In genomic region chr1:93081716-93082115, GRCh38 we compare ENCODE assay signal across 10 cellular contexts. TPM values are rescaled to one million over a fixed set of nuclear protein-coding genes. Genes with fewer than 3 reads are reported as not detected.
DNase-seq lines count a peak whose midpoint lies in the region; ATAC-seq and TF ChIP-seq lines count a peak whose summit lies in the region.
"Had no signal": no experiment of that assay in that cellular context is flagged by ENCODE, and none has a peak within 500 bp of the region (broad histone marks: within the 10 kb centered on the region; RNA-seq: fewer than 3 reads in every experiment).

No MANE protein-coding gene starts in this region.

- peaks cover 17% of the 10 kb centered on the region for H4K20me1 ChIP-seq in neural cell (ENCODE audit: insufficient read depth)

- H3K9me3 ChIP-seq in ES-I3 (ENCODE audit: control insufficient read depth, insufficient read depth, low read length) (0 out of 2 replicates have a peak, but pooled peaks cover 8% of the 10 kb centered on the region), neural cell (ENCODE audit: low read length) (no peaks in the 10 kb centered on the region)
- H3K9me3 ChIP-seq in effector memory CD4-positive, alpha-beta T cell (ENCODE audit: control insufficient read depth, low read length), result no peaks in the 10 kb centered on the region

- H3K36me3 ChIP-seq in ES-I3 (ENCODE audit: insufficient read depth, low read length), result no peaks in the 10 kb centered on the region; the same call in 1 of the 2 replicates
- peaks cover 17% of the 10 kb centered on the region for H3K36me3 ChIP-seq in neural cell (ENCODE audit: insufficient read depth, low read length)
- H3K36me3 ChIP-seq in effector memory CD4-positive, alpha-beta T cell (ENCODE audit: control insufficient read depth, insufficient read depth, low read length), result peaks cover 6% of the 10 kb centered on the region

- H3K27me3 ChIP-seq in neural cell (ENCODE audit: insufficient read depth, low read depth, low read length), result no peaks in the 10 kb centered on the region
- H3K27me3 ChIP-seq in effector memory CD4-positive, alpha-beta T cell (replicated peaks; ENCODE audit: control insufficient read depth, insufficient read depth, low read length, poor library complexity, severe bottlenecking), result no peaks in the 10 kb centered on the region

- DNase-seq in NCI-H226, result peak; percentile 67
- no peak for DNase-seq in chondrocyte (ENCODE audit: low spot score)
- DNase-seq in NCI-H187 treated with DMSO at 0.1 percent for 48 hours (lab: John Stamatoyannopoulos, UW), result no peak
- no peak for DNase-seq in effector memory CD4-positive, alpha-beta T cell
- DNase-seq in 8988T, result no peak
- DNase-seq: nucleus accumbens had no signal

- no peaks in the 10 kb centered on the region for H3F3A ChIP-seq in neural cell (ENCODE audit: insufficient read depth, low read length, poor library complexity, severe bottlenecking)

- H3K79me2 ChIP-seq in neural cell (replicated peaks; ENCODE audit: insufficient read depth, low read length), result peaks cover 76% of the 10 kb centered on the region

- ATAC-seq in GM21723 (IDR thresholded peaks at IDR 0.05; ENCODE audit: unreplicated experiment), result no peak
- ATAC-seq: activated CD4-positive, CD25-positive, alpha-beta regulatory T cell treated with anti-CD3 and anti-CD28 coated beads, Interleukin-2, amount 50 U/mL, for 24 hours had no signal

- no peak overlapping the region for H3K27ac ChIP-seq in neural cell (ENCODE audit: low read length)
- H3K27ac ChIP-seq in effector memory CD4-positive, alpha-beta T cell (ENCODE audit: insufficient read depth, low read length, poor library complexity, severe bottlenecking), result no peak overlapping the region

- peak overlapping the region; percentile 78 for H3K4me3 ChIP-seq in neural cell (ENCODE audit: low read length)
- H3K4me3 ChIP-seq in effector memory CD4-positive, alpha-beta T cell (ENCODE audit: insufficient read depth, low read depth, low read length, poor library complexity, severe bottlenecking), result no peak overlapping the region

- H3K27ac Mint-ChIP-seq in chondrocyte (ENCODE audit: unreplicated experiment), result peak overlapping the region; percentile 85

- TF ChIP-seq CTCF in chondrocyte (IDR thresholded peaks at IDR 0.05) (no peak), neural cell (IDR thresholded peaks at IDR 0.05; ENCODE audit: poor library complexity, severe bottlenecking) (no peak)

- H3K4me1 ChIP-seq in ES-I3 (ENCODE audit: insufficient read depth, low read length), result no peaks in the 10 kb centered on the region
- peaks cover 20% of the 10 kb centered on the region for H3K4me1 ChIP-seq in effector memory CD4-positive, alpha-beta T cell (ENCODE audit: control insufficient read depth, insufficient read depth, low read length, poor library complexity, severe bottlenecking)

- 0 out of 2 replicates have a peak overlapping the region, but pooled peaks have one; percentile 25 for H3K9ac ChIP-seq in ES-I3 (ENCODE audit: low read depth, low read length)
- H3K9ac ChIP-seq in neural cell (ENCODE audit: low read length), result peak overlapping the region; percentile 100

- H3K27me3 Mint-ChIP-seq in chondrocyte (ENCODE audit: low read depth), result no peaks in the 10 kb centered on the region

- peak overlapping the region; percentile 77 for H3K4me2 ChIP-seq in neural cell (ENCODE audit: low read length)

- peaks cover 6% of the 10 kb centered on the region for H3K36me3 Mint-ChIP-seq in chondrocyte (ENCODE audit: low read depth)

- no peaks in the 10 kb centered on the region for H3K9me2 ChIP-seq in neural cell (ENCODE audit: insufficient read depth, low read length)

- TF ChIP-seq RAD21 in neural cell (conservative IDR thresholded peaks at IDR 0.05), result no peak

- peak overlapping the region; percentile 100 for H3K4me3 Mint-ChIP-seq in chondrocyte (ENCODE audit: unreplicated experiment)

- H3K4me1 Mint-ChIP-seq in chondrocyte (ENCODE audit: low read depth), result peaks cover 52% of the 10 kb centered on the region

- no peaks in the 10 kb centered on the region for H3K9me3 Mint-ChIP-seq in chondrocyte (ENCODE audit: low read depth)

- H2AFZ ChIP-seq in neural cell (ENCODE audit: low read depth, low read length), result no peak overlapping the region

- TF ChIP-seq EP300 in neural cell (conservative IDR thresholded peaks at IDR 0.05; ENCODE audit: poor library complexity, severe bottlenecking), result no peak

TF ChIP-seq in neural cell, 6 proteins besides CTCF, POLR2A, EP300 and RAD21:
- no peak for TF ChIP-seq MXI1 (conservative IDR thresholded peaks at IDR 0.05; ENCODE audit: poor library complexity, severe bottlenecking)
- TF ChIP-seq EZH2 (IDR thresholded peaks at IDR 0.05; ENCODE audit: borderline replicate concordance, insufficient read depth, low read length, poor library complexity, severe bottlenecking), result no peak
- no peak for TF ChIP-seq POLR2AphosphoS5 (IDR thresholded peaks at IDR 0.05)
- TF ChIP-seq TAF1 (IDR thresholded peaks at IDR 0.05; ENCODE audit: low read depth), result no peak
- TF ChIP-seq SMC3 (conservative IDR thresholded peaks at IDR 0.05; ENCODE audit: poor library complexity), result no peak
- no peak for TF ChIP-seq REST (IDR thresholded peaks at IDR 0.05; ENCODE audit: borderline replicate concordance)
TF ChIP-seq in neural cell: peak in this region for 0.

RNA-seq across cellular contexts. Expression of gene MTF2, which starts 2.6 kb away (rescaled TPM):
- total RNA-seq in chondrocyte, result 17.7 to 22.4 TPM (median 20.0 TPM) in 3 replicates
- polyA plus RNA-seq in neural cell, result 122 and 124 TPM in 2 replicates
- 222 and 233 TPM in 2 replicates for polyA minus RNA-seq in neural cell
